Comparison of ENCODE assay signal across 17 cellular contexts in the genomic region with DNA sequence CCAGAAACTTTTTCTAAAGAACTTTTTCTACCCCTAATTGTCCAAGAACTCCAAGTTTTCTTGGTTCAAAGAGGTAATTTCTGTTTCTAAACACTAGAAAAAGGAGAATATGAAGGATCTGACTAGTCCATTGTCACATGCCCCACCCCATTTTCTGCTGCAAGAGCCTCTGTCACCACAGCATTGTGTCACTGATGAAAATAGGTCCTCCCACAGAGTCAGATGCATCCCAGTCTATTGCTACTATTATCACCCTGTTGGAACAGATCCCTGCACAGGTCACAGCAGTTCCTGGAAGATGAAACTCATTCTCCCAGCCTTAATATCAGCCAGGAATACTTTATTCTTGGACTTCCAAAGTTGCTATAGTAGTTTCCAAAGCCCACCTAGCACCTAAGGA. TPM values are rescaled to one million over a fixed set of nuclear protein-coding genes. Genes with fewer than 3 reads are reported as not detected.
DNase-seq lines count a peak whose midpoint lies in the region; ATAC-seq and TF ChIP-seq lines count a peak whose summit lies in the region.
"Had no signal": no experiment of that assay in that cellular context is flagged by ENCODE, and none has a peak within 500 bp of the region (broad histone marks: within the 10 kb centered on the region; RNA-seq: fewer than 3 reads in every experiment).

No MANE protein-coding gene starts in this region.

- H3K36me3 ChIP-seq in IMR-90 (ENCODE audit: control insufficient read depth, insufficient read depth, low read length): no peaks in the 10 kb centered on the region
- no peaks in the 10 kb centered on the region for H3K36me3 ChIP-seq in heart right ventricle
- no peaks in the 10 kb centered on the region for H3K36me3 ChIP-seq in upper lobe of right lung
- no peaks in the 10 kb centered on the region for H3K36me3 ChIP-seq in H7 (replicated peaks; ENCODE audit: control insufficient read depth, insufficient read depth, low read length)
- H3K36me3 ChIP-seq in PC-3 (ENCODE audit: low read depth, low read length): no peaks in the 10 kb centered on the region
- H3K36me3 ChIP-seq: BLaER1 treated with 17β-estradiol and CSF1 and Interleukin-3, amounts not matched to agents 10 nM and 100 nM; SJCRH30 had no signal

- no TSS peak for BruUV-seq in IMR-90 (replicated peaks; lab: Mats Ljungman, UMichigan)
- no TSS peak for BruUV-seq in PC-3 (replicated peaks; lab: Mats Ljungman, UMichigan)

- no peak overlapping the region for H3K4ac ChIP-seq in IMR-90 (ENCODE audit: low read depth, low read length)

- no peak for TF ChIP-seq CTCF in IMR-90 (conservative IDR thresholded peaks at IDR 0.05; ENCODE audit: low read depth, low read length)
- TF ChIP-seq CTCF in heart right ventricle (IDR thresholded peaks at IDR 0.05): no peak
- no peak for TF ChIP-seq CTCF in upper lobe of right lung (IDR thresholded peaks at IDR 0.05)
- TF ChIP-seq CTCF in PC-3 (conservative IDR thresholded peaks at IDR 0.05; ENCODE audit: low read depth, low read length): no peak

- H4K5ac ChIP-seq in IMR-90 (ENCODE audit: low read depth, low read length): no peak overlapping the region

- H3K4me2 ChIP-seq in IMR-90 (ENCODE audit: low read depth, low read length) (no peak overlapping the region), PC-3 (ENCODE audit: low read length) (no peak overlapping the region)
- H3K4me2 ChIP-seq: BLaER1 treated with 17β-estradiol and CSF1 and Interleukin-3, amounts not matched to agents 10 nM and 100 nM had no signal

- ATAC-seq in Right ventricle myocardium inferior (peak; percentile 93), IMR-90 (ENCODE audit: low read depth) (no peak), heart right ventricle (peak; percentile 65 to 98 (median 91)), upper lobe of right lung (peak; percentile 24), PC-3 (no peak)

- CTCF ChIA-PET in IMR-90 (lab: Yijun Ruan, JAX) (interaction anchor here (0.5 kb wide), 1 partner anchor 245 kb away, joined by 10 read pairs; no protein-coding TSS in a partner anchor), PC-3 (lab: Charles Lee) (interaction anchor here (0.6 kb wide), 1 partner anchor 274 kb away, joined by 3 read pairs; no protein-coding TSS in a partner anchor)

- peaks cover 2% of the 10 kb centered on the region; the same call in 1 of the 2 replicates for H3K9me1 ChIP-seq in IMR-90 (ENCODE audit: insufficient read depth, low read length)

- H3K27me3 ChIP-seq in IMR-90 (ENCODE audit: control insufficient read depth, insufficient read depth, low read length) (no peaks in the 10 kb centered on the region), heart right ventricle (no peaks in the 10 kb centered on the region), upper lobe of right lung (no peaks in the 10 kb centered on the region), H7 (ENCODE audit: control insufficient read depth, insufficient read depth, low read length) (no peaks in the 10 kb centered on the region), PC-3 (ENCODE audit: low read length) (peaks cover 31% of the 10 kb centered on the region)
- H3K27me3 ChIP-seq: BLaER1 treated with 17β-estradiol and CSF1 and Interleukin-3, amounts not matched to agents 10 nM and 100 nM; SJCRH30 had no signal

- no peaks in the 10 kb centered on the region for H3K4me1 ChIP-seq in IMR-90 (ENCODE audit: control insufficient read depth, insufficient read depth, low read length)
- H3K4me1 ChIP-seq in heart right ventricle: no peaks in the 10 kb centered on the region
- no peaks in the 10 kb centered on the region for H3K4me1 ChIP-seq in upper lobe of right lung
- H3K4me1 ChIP-seq in PC-3 (ENCODE audit: insufficient read depth, low read length): no peaks in the 10 kb centered on the region
- H3K4me1 ChIP-seq: SJCRH30 had no signal

- H2AK5ac ChIP-seq in IMR-90 (ENCODE audit: low read depth, low read length): no peak overlapping the region

- no peak overlapping the region for H4K8ac ChIP-seq in IMR-90 (ENCODE audit: low read depth in 2 of 2, low read length in 2 of 2)

- DNase-seq in Right ventricle myocardium inferior (ENCODE audit: missing footprints) (no peak), cardiac septum (ENCODE audit: low spot score) (no peak), IMR-90 (no peak), heart right ventricle (peak in 1 of 2 donors; percentile 38), upper lobe of right lung (no peak), H7 (no peak), PC-3 (no peak)
- no peak for DNase-seq in stimulated activated naive CD4-positive, alpha-beta T cell treated with Interleukin-2 at 50 U/mL for 16 hours (lab: John Stamatoyannopoulos, UW)
- DNase-seq: 8988T, DMS 273 treated with DMSO at 0.1 percent for 48 hours, H9, Karpas-422, NCI-H1417, NCI-H2029 treated with DMSO at 0.1 percent for 48 hours, NCI-H510A treated with DMSO at 0.1 percent for 48 hours, SJCRH30 had no signal

- in situ Hi-C loops in IMR-90 (cut with MboI; ENCODE audit: low sequenced_read_pairs): no loop called here

- no peak for TF ChIP-seq RAD21 in IMR-90 (IDR thresholded peaks at IDR 0.05; ENCODE audit: low read length)

- no peak overlapping the region for H4K91ac ChIP-seq in IMR-90 (ENCODE audit: insufficient read depth, low read depth, low read length)

- H2BK15ac ChIP-seq in IMR-90 (ENCODE audit: low read depth, low read length): no peak overlapping the region

- no peak overlapping the region for H3K18ac ChIP-seq in IMR-90 (ENCODE audit: low read depth, low read length)

- H3K23ac ChIP-seq in IMR-90 (ENCODE audit: low read depth, low read length): no peak overlapping the region

- H4K20me1 ChIP-seq in IMR-90 (ENCODE audit: insufficient read depth, low read length): no peaks in the 10 kb centered on the region
- no peaks in the 10 kb centered on the region for H4K20me1 ChIP-seq in PC-3 (ENCODE audit: low read length)
- H4K20me1 ChIP-seq: BLaER1 treated with 17β-estradiol and CSF1 and Interleukin-3, amounts not matched to agents 10 nM and 100 nM had no signal

- H3K9ac ChIP-seq in IMR-90 (ENCODE audit: low read depth, low read length): no peak overlapping the region
- no peak overlapping the region for H3K9ac ChIP-seq in PC-3 (ENCODE audit: low read length)
- H3K9ac ChIP-seq: BLaER1 treated with 17β-estradiol and CSF1 and Interleukin-3, amounts not matched to agents 10 nM and 100 nM had no signal

- POLR2A ChIA-PET in IMR-90 (lab: Charles Lee; ENCODE audit: unreplicated experiment): no interaction called here
- POLR2A ChIA-PET in PC-3 (lab: Charles Lee; ENCODE audit: unreplicated experiment): no interaction called here

- no peak overlapping the region for H2BK20ac ChIP-seq in IMR-90 (ENCODE audit: low read depth, low read length)

- H3K4me3 ChIP-seq in IMR-90 (ENCODE audit: insufficient read depth, low read depth, low read length) (no peak overlapping the region), heart right ventricle (no peak overlapping the region), upper lobe of right lung (no peak overlapping the region), H7 (ENCODE audit: insufficient read depth, low read depth, low read length) (no peak overlapping the region), PC-3 (ENCODE audit: low read length) (no peak overlapping the region)
- H3K4me3 ChIP-seq: BLaER1 treated with 17β-estradiol and CSF1 and Interleukin-3, amounts not matched to agents 10 nM and 100 nM; SJCRH30 had no signal

- no peaks in the 10 kb centered on the region for H3K79me1 ChIP-seq in IMR-90 (ENCODE audit: low read depth in 1 of 2, low read length in 2 of 2)

- no peak overlapping the region for H2BK120ac ChIP-seq in IMR-90 (ENCODE audit: low read depth, low read length)

- H3K9me3 ChIP-seq in IMR-90 (ENCODE audit: control insufficient read depth, insufficient read depth, low read length) (no peaks in the 10 kb centered on the region), heart right ventricle (no peaks in the 10 kb centered on the region), upper lobe of right lung (no peaks in the 10 kb centered on the region), PC-3 (ENCODE audit: low read length) (no peaks in the 10 kb centered on the region)
- H3K9me3 ChIP-seq: BLaER1 treated with 17β-estradiol and CSF1 and Interleukin-3, amounts not matched to agents 10 nM and 100 nM; SJCRH30 had no signal

- H2AK9ac ChIP-seq in IMR-90 (replicated peaks; ENCODE audit: low read depth, low read length, poor library complexity): no peak overlapping the region

- no peaks in the 10 kb centered on the region for H3K9me2 ChIP-seq in PC-3 (replicated peaks; ENCODE audit: low read length)

- no peak overlapping the region for H3K14ac ChIP-seq in IMR-90 (replicated peaks; ENCODE audit: low read depth, low read length)

- H3F3A ChIP-seq in PC-3 (ENCODE audit: low read length, unreplicated experiment): no peaks in the 10 kb centered on the region

- H3K79me2 ChIP-seq in PC-3 (ENCODE audit: low read length): no peaks in the 10 kb centered on the region

- no peak overlapping the region for H3K56ac ChIP-seq in IMR-90 (ENCODE audit: extremely low read depth, insufficient read depth, low read length)

- H2AFZ ChIP-seq in IMR-90 (replicated peaks; ENCODE audit: low read length, poor library complexity): no peak overlapping the region
- no peak overlapping the region for H2AFZ ChIP-seq in PC-3 (ENCODE audit: low read length)

- intact Hi-C loops in Right ventricle myocardium inferior (cut with DNase I): no loop called here
- intact Hi-C loops in cardiac septum (cut with DNase I): no loop called here
- intact Hi-C loops in IMR-90 (cut with micrococcal nuclease): no loop called here
- intact Hi-C loops in heart right ventricle (cut with DNase I): loop anchor here in 1 of 10 donors (2.0 kb wide), 1 partner anchor 20 kb away; no protein-coding TSS in a partner anchor
- intact Hi-C loops in upper lobe of right lung (cut with DNase I): no loop called here
- intact Hi-C loops in PC-3 (cut with micrococcal nuclease): no loop called here

- no peak overlapping the region for H2BK5ac ChIP-seq in IMR-90 (ENCODE audit: low read depth, low read length, poor library complexity, severe bottlenecking)

- TF ChIP-seq POLR2A in IMR-90 (IDR thresholded peaks at IDR 0.05; ENCODE audit: low read depth, low read length): no peak

- H3K27ac ChIP-seq in IMR-90 (ENCODE audit: insufficient read depth, low read length): peak overlapping the region; percentile 35; the same call in 1 of the 2 replicates
- H3K27ac ChIP-seq in heart right ventricle: peak overlapping the region in 3 of 10 donors; percentile 3 to 49 (median 11)
- no peak overlapping the region for H3K27ac ChIP-seq in upper lobe of right lung
- no peak overlapping the region for H3K27ac ChIP-seq in PC-3 (ENCODE audit: low read length)
- H3K27ac ChIP-seq: BLaER1 treated with 17β-estradiol and CSF1 and Interleukin-3, amounts not matched to agents 10 nM and 100 nM; SJCRH30 had no signal

- dilution Hi-C loops in IMR-90 (cut with HindIII; ENCODE audit: low sequenced_read_pairs, unreplicated experiment): no loop called here

RNA-seq across cellular contexts. Expression of gene CFTR, which starts 7.5 kb away (rescaled TPM):
- total RNA-seq in Right ventricle myocardium inferior: 0.87 TPM
- 0.19 TPM for total RNA-seq in cardiac septum
- total RNA-seq in IMR-90 (2012; rRNA removed): under 0.01 and 0.18 TPM in 2 replicates
- 0.21 TPM in 1 of 2 replicates, not detected in the other for polyA plus RNA-seq in IMR-90 (2012; rRNA removed)
- 0.09 TPM in 1 of 2 replicates, not detected in the other for polyA plus RNA-seq in IMR-90 (2012; cell fraction: cytosol; rRNA removed)
- polyA plus RNA-seq in IMR-90 (2012; cell fraction: nucleus; rRNA removed; ENCODE audit: low replicate concordance): 0.01 and 0.50 TPM in 2 replicates
- total RNA-seq in heart right ventricle: under 1 TPM in 8 of 10 donors, not detected in 2; 0.06 to 0.95 (median 0.31) TPM
- under 1 TPM; 0.09 to 0.22 TPM for polyA plus RNA-seq in heart right ventricle
- 28.0 TPM for total RNA-seq in upper lobe of right lung
- 0.04 and 0.17 TPM in 2 replicates for total RNA-seq in H7 (2014; rRNA removed; shearing (Covaris generic))
- not detected in 2 replicates for total RNA-seq in PC-3 (2014; rRNA removed)
- total RNA-seq: SJCRH30 had no signal

RNA-seq across cellular contexts. Expression of gene ASZ1, which starts 45.0 kb away (rescaled TPM):
- total RNA-seq in Right ventricle myocardium inferior (not detected), cardiac septum (not detected), IMR-90 (2012; rRNA removed) (not detected in 2 replicates), heart right ventricle (not detected), upper lobe of right lung (not detected), PC-3 (2014; rRNA removed) (not detected in 2 replicates)
- polyA plus RNA-seq in IMR-90 (2012; rRNA removed) (not detected in 2 replicates), heart right ventricle (not detected)
- polyA plus RNA-seq in IMR-90 (2012; cell fraction: cytosol; rRNA removed): not detected in 2 replicates
- polyA plus RNA-seq in IMR-90 (2012; cell fraction: nucleus; rRNA removed; ENCODE audit: low replicate concordance): 0.03 TPM in 1 of 2 replicates, not detected in the other
- total RNA-seq in H7 (2014; rRNA removed; shearing (Covaris generic)): not detected in 2 replicates
- total RNA-seq: H9, SJCRH30 had no signal

Comparison
In these comparisons a context has a peak if more than half of its experiments do, and no peak if none do; other contexts are left out.
1. ATAC-seq: peak in Right ventricle myocardium inferior (single experiment), heart right ventricle (8 of 8) and upper lobe of right lung (single experiment); none in IMR-90 (single experiment) and PC-3 (single experiment).
2. RNA of gene CFTR, which starts 7.5 kb away (total RNA-seq): 28.0 TPM in upper lobe of right lung (single experiment); 0.87 TPM in Right ventricle myocardium inferior (single experiment), 0.06 to 0.95 TPM in heart right ventricle, 0.19 TPM in cardiac septum (single experiment), under 0.01 to 0.18 TPM in IMR-90, 0.04 to 0.17 TPM in H7 and not detected in PC-3; every median in the first group is over 10 times any median in the second.